Comparison of ENCODE assay signal across 1 cellular context in genomic region chr11:550746-551085, GRCh38.
TF ChIP-seq lines count a peak whose summit lies in the region.

No MANE protein-coding gene starts in this region.

TF ChIP-seq in HepG2, 621 proteins besides CTCF, POLR2A, EP300 and RAD21:
- TF ChIP-seq HDAC1 (CRISPR knock-in tag; IDR thresholded peaks at IDR 0.05) (0 out of 2 replicates have a peak, but pooled peaks have one; percentile 12), ZNF260 (CRISPR knock-in tag; IDR thresholded peaks at IDR 0.05; ENCODE audit: borderline replicate concordance, low read depth) (no peak), SALL1 (CRISPR knock-in tag; IDR thresholded peaks at IDR 0.05) (no peak), IRF1 (CRISPR knock-in tag; IDR thresholded peaks at IDR 0.05; ENCODE audit: low read depth) (no peak), ZNF205 (CRISPR knock-in tag; IDR thresholded peaks at IDR 0.05) (no peak), KDM5B (CRISPR knock-in tag; IDR thresholded peaks at IDR 0.05; ENCODE audit: borderline replicate concordance) (0 out of 2 replicates have a peak, but pooled peaks have one; percentile 28), MAFK (conservative IDR thresholded peaks at IDR 0.05 in 1 of 2, IDR thresholded peaks at IDR 0.05 in 1 of 2; ENCODE audit: low read length in 2 of 2) (peak in 1 of 2 experiments; percentile 23; a peak in 1 of 4 replicates), E2F2 (CRISPR knock-in tag; IDR thresholded peaks at IDR 0.05; ENCODE audit: borderline replicate concordance) (no peak), GMEB2 (CRISPR knock-in tag; IDR thresholded peaks at IDR 0.05; ENCODE audit: low read depth) (no peak), HOXA3 (CRISPR knock-in tag; IDR thresholded peaks at IDR 0.05) (no peak)
